In genomic region chr10:121070671-121071070, GRCh38 we compare ENCODE assay signal across 20 cellular contexts.
DNase-seq lines count a peak whose midpoint lies in the region; ATAC-seq and TF ChIP-seq lines count a peak whose summit lies in the region.
"Had no signal": no experiment of that assay in that cellular context is flagged by ENCODE, and none has a peak within 500 bp of the region (broad histone marks: within the 10 kb centered on the region; RNA-seq: fewer than 3 reads in every experiment).

No MANE protein-coding gene starts in this region.

- CTCF ChIA-PET in Caco-2 (lab: Charles Lee), result interaction anchor here (0.9 to 2.2 kb wide), 5 partner anchors 8 to 175 kb away, joined by 3 to 5 read pairs (median 4); no protein-coding TSS in a partner anchor
- CTCF ChIA-PET in activated CD4-positive, alpha-beta T cell treated with anti-CD3 and anti-CD28 coated beads for 36 hours (lab: Charles Lee), result no interaction called here

- H3K4me3 ChIP-seq in Caco-2 (ENCODE audit: low read depth, low read length), result no peak overlapping the region
- no peak overlapping the region for H3K4me3 ChIP-seq in lower lobe of right lung
- no peak overlapping the region for H3K4me3 ChIP-seq in rectal smooth muscle tissue (ENCODE audit: low read length)
- H3K4me3 ChIP-seq in H7 (ENCODE audit: insufficient read depth, low read depth, low read length), result no peak overlapping the region
- H3K4me3 ChIP-seq: stomach, tibial artery had no signal

- H3K9me3 ChIP-seq in Caco-2, result no peaks in the 10 kb centered on the region
- H3K9me3 ChIP-seq in lower lobe of right lung, result no peaks in the 10 kb centered on the region
- H3K9me3 ChIP-seq: stomach, tibial artery had no signal

- H3K4me3 Mint-ChIP-seq in Caco-2 (ENCODE audit: unreplicated experiment), result no peak overlapping the region
- H3K4me3 Mint-ChIP-seq in activated CD4-positive, alpha-beta T cell treated with anti-CD3 and anti-CD28 coated beads for 36 hours, result no peak overlapping the region
- H3K4me3 Mint-ChIP-seq: activated B cell treated with CpG ODN at 0.5 μM for 24 hours; activated naive CD4-positive, alpha-beta T cell treated with anti-CD3 and anti-CD28 coated beads, Interleukin-2, amount 10 ng/mL, durations not matched to agents 7 days and 5 days; naive B cell had no signal

- H3K4me1 Mint-ChIP-seq in Caco-2 (ENCODE audit: low read depth, unreplicated experiment), result peaks cover 32% of the 10 kb centered on the region
- H3K4me1 Mint-ChIP-seq in activated CD4-positive, alpha-beta T cell treated with anti-CD3 and anti-CD28 coated beads for 36 hours, result no peaks in the 10 kb centered on the region
- H3K4me1 Mint-ChIP-seq: activated B cell treated with CpG ODN at 0.5 μM for 24 hours; activated naive CD4-positive, alpha-beta T cell treated with anti-CD3 and anti-CD28 coated beads, Interleukin-2, amount 10 ng/mL, durations not matched to agents 7 days and 5 days; naive B cell had no signal

- intact Hi-C loops in Caco-2 (cut with micrococcal nuclease; ENCODE audit: unreplicated experiment) (loop anchor here (1.0 kb wide), 1 partner anchor 127 kb away; no protein-coding TSS in a partner anchor), lower lobe of right lung (cut with DNase I) (no loop called here)
- intact Hi-C loops in activated CD4-positive, alpha-beta T cell treated with anti-CD3 and anti-CD28 coated beads for 36 hours (cut with DNase I, micrococcal nuclease), result no loop called here

- DNase-seq in Caco-2 (peak in 1 of 2 experiments; percentile 30), lower lobe of right lung (no peak), H7 (no peak)
- no peak for DNase-seq in activated CD4-positive, alpha-beta T cell treated with anti-CD3 and anti-CD28 coated beads for 36 hours
- DNase-seq: activated B cell treated with CpG ODN at 0.5 μM for 24 hours; activated CD4-positive, alpha-beta T cell treated with anti-CD3 and anti-CD28 coated beads, Interleukin-2, amount 50 U/mL, for 4 hours; activated naive CD4-positive, alpha-beta T cell treated with anti-CD3 and anti-CD28 coated beads, Interleukin-2, amount 10 ng/mL, durations not matched to agents 7 days and 5 days; C1 segment of cervical spinal cord; effector CD8-positive, alpha-beta T cell; Kasumi-1; naive B cell; NCI-H1694; NCI-H526 treated with DMSO at 0.1 percent for 48 hours; retina; stimulated activated CD8-positive, alpha-beta memory T cell treated with anti-CD3 and anti-CD28 coated beads, Interleukin-4, amount 100 ng/mL, for 48 hours; stomach; tibial artery had no signal

- ATAC-seq in lower lobe of right lung, result peak; percentile 83 to 91
- no peak for ATAC-seq in activated CD4-positive, alpha-beta T cell treated with anti-CD3 and anti-CD28 coated beads for 36 hours
- no peak for ATAC-seq in GM18498 (IDR thresholded peaks at IDR 0.05; ENCODE audit: unreplicated experiment)

- POLR2A ChIA-PET in Caco-2 (lab: Charles Lee), result no interaction called here
- POLR2A ChIA-PET in activated CD4-positive, alpha-beta T cell treated with anti-CD3 and anti-CD28 coated beads for 36 hours (lab: Charles Lee), result no interaction called here

- no TSS peak for BruUV-seq in Caco-2 (replicated peaks; lab: Mats Ljungman, UMichigan)

- TF ChIP-seq CTCF in Caco-2 (IDR thresholded peaks at IDR 0.05; ENCODE audit: insufficient read depth in 1 of 2, low read depth in 1 of 2, low read length in 1 of 2, severe bottlenecking in 1 of 2, unreplicated experiment in 1 of 2) (no peak), VCaP (conservative IDR thresholded peaks at IDR 0.05) (peak; percentile 10; the same call in 1 of the 2 replicates), lower lobe of right lung (IDR thresholded peaks at IDR 0.05) (no peak)

- no peaks in the 10 kb centered on the region for H3K27me3 Mint-ChIP-seq in Caco-2 (ENCODE audit: insufficient read depth, unreplicated experiment)
- peaks cover 2% of the 10 kb centered on the region for H3K27me3 Mint-ChIP-seq in activated CD4-positive, alpha-beta T cell treated with anti-CD3 and anti-CD28 coated beads for 36 hours
- H3K27me3 Mint-ChIP-seq: activated B cell treated with CpG ODN at 0.5 μM for 24 hours; activated naive CD4-positive, alpha-beta T cell treated with anti-CD3 and anti-CD28 coated beads, Interleukin-2, amount 10 ng/mL, durations not matched to agents 7 days and 5 days had no signal

- peak overlapping the region; percentile 81 for H3K27ac Mint-ChIP-seq in Caco-2 (ENCODE audit: unreplicated experiment)
- no peak overlapping the region for H3K27ac Mint-ChIP-seq in activated CD4-positive, alpha-beta T cell treated with anti-CD3 and anti-CD28 coated beads for 36 hours
- H3K27ac Mint-ChIP-seq: activated B cell treated with CpG ODN at 0.5 μM for 24 hours; activated naive CD4-positive, alpha-beta T cell treated with anti-CD3 and anti-CD28 coated beads, Interleukin-2, amount 10 ng/mL, durations not matched to agents 7 days and 5 days; naive B cell had no signal

- no peak overlapping the region for H3K9ac ChIP-seq in rectal smooth muscle tissue (ENCODE audit: low read length)

- H3K36me3 ChIP-seq in Caco-2 (ENCODE audit: control insufficient read depth, insufficient read depth, low read length) (no peaks in the 10 kb centered on the region), lower lobe of right lung (no peaks in the 10 kb centered on the region), rectal smooth muscle tissue (ENCODE audit: control insufficient read depth, insufficient read depth, low read length) (no peaks in the 10 kb centered on the region), H7 (replicated peaks; ENCODE audit: control insufficient read depth, insufficient read depth, low read length) (no peaks in the 10 kb centered on the region)
- H3K36me3 ChIP-seq: stomach, tibial artery had no signal

- H3K4me1 ChIP-seq in Caco-2, result peaks cover 34% of the 10 kb centered on the region
- peaks cover 12% of the 10 kb centered on the region for H3K4me1 ChIP-seq in lower lobe of right lung
- H3K4me1 ChIP-seq in rectal smooth muscle tissue (ENCODE audit: control insufficient read depth, insufficient read depth, low read length), result peaks cover 28% of the 10 kb centered on the region
- H3K4me1 ChIP-seq: tibial artery had no signal

- no peaks in the 10 kb centered on the region for H3K9me3 Mint-ChIP-seq in Caco-2 (ENCODE audit: unreplicated experiment)
- no peaks in the 10 kb centered on the region for H3K9me3 Mint-ChIP-seq in activated CD4-positive, alpha-beta T cell treated with anti-CD3 and anti-CD28 coated beads for 36 hours (ENCODE audit: low read depth)
- H3K9me3 Mint-ChIP-seq: activated B cell treated with CpG ODN at 0.5 μM for 24 hours had no signal

- peak overlapping the region; percentile 49 for H3K27ac ChIP-seq in VCaP
- H3K27ac ChIP-seq in lower lobe of right lung, result peak overlapping the region; percentile 70
- H3K27ac ChIP-seq in rectal smooth muscle tissue (ENCODE audit: low read depth, low read length), result peak overlapping the region; percentile 67
- H3K27ac ChIP-seq: stomach, tibial artery had no signal

- no peaks in the 10 kb centered on the region for H3K27me3 ChIP-seq in Caco-2 (replicated peaks; ENCODE audit: control insufficient read depth, insufficient read depth, low read length)
- no peaks in the 10 kb centered on the region for H3K27me3 ChIP-seq in lower lobe of right lung (ENCODE audit: low read depth)
- H3K27me3 ChIP-seq in rectal smooth muscle tissue (ENCODE audit: control insufficient read depth, insufficient read depth, low read length), result no peaks in the 10 kb centered on the region
- no peaks in the 10 kb centered on the region for H3K27me3 ChIP-seq in H7 (ENCODE audit: control insufficient read depth, insufficient read depth, low read length)
- H3K27me3 ChIP-seq: stomach, tibial artery had no signal

- peaks cover 14% of the 10 kb centered on the region for H3K36me3 Mint-ChIP-seq in Caco-2 (ENCODE audit: insufficient read depth, unreplicated experiment)
- no peaks in the 10 kb centered on the region for H3K36me3 Mint-ChIP-seq in activated CD4-positive, alpha-beta T cell treated with anti-CD3 and anti-CD28 coated beads for 36 hours (ENCODE audit: low read depth)
- H3K36me3 Mint-ChIP-seq: activated naive CD4-positive, alpha-beta T cell treated with anti-CD3 and anti-CD28 coated beads, Interleukin-2, amount 10 ng/mL, durations not matched to agents 7 days and 5 days; naive B cell had no signal

Comparison
In these comparisons a context has a peak if more than half of its experiments do, and no peak if none do; other contexts are left out.
1. ATAC-seq: peak in lower lobe of right lung (2 of 2); none in activated CD4-positive, alpha-beta T cell treated with anti-CD3 and anti-CD28 coated beads for 36 hours (single experiment) and GM18498 (single experiment).
2. Peak in every context shown above with its lines, with median percentiles within 50 percentile points of each other: H3K27ac ChIP-seq.